Comparison of ENCODE assay signal across 1 cellular context in the genomic region with DNA sequence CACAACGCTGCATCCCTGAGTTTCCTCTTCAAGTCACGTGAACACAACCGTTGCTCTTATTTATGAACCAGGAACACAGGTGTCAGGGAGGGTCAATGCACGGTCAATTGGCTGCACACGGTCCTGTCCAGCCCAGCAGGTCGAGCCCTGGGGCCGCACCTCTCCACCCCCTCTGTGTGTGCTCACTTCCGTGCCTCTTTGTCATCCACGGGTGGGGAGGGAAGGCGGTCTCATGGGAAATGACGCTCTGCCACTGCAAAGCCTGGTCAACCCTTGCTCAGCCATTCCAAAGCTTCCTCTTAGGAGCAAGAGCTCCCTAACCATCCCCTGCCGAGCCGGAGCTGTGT.
TF ChIP-seq lines count a peak whose summit lies in the region.

No MANE protein-coding gene starts in this region.

TF ChIP-seq in H1, 55 proteins besides CTCF, POLR2A, EP300 and RAD21:
- TF ChIP-seq FOSL1 (IDR thresholded peaks at IDR 0.05; ENCODE audit: insufficient read depth, low read depth, low read length) = no peak
- TF ChIP-seq BCL11A (IDR thresholded peaks at IDR 0.05; ENCODE audit: low read depth in 2 of 2, low read length in 2 of 2) = no peak
- no peak for TF ChIP-seq GABPA (IDR thresholded peaks at IDR 0.05; ENCODE audit: borderline replicate concordance, insufficient read depth, low read length)
- TF ChIP-seq, protein P1, sequence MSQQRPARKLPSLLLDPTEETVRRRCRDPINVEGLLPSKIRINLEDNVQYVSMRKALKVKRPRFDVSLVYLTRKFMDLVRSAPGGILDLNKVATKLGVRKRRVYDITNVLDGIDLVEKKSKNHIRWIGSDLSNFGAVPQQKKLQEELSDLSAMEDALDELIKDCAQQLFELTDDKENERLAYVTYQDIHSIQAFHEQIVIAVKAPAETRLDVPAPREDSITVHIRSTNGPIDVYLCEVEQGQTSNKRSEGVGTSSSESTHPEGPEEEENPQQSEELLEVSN (IDR thresholded peaks at IDR 0.05) = no peak
- TF ChIP-seq HDAC2 (IDR thresholded peaks at IDR 0.05; ENCODE audit: borderline replicate concordance in 1 of 2, low read depth in 2 of 2, low read length in 2 of 2) = no peak
- TF ChIP-seq, protein P2, sequence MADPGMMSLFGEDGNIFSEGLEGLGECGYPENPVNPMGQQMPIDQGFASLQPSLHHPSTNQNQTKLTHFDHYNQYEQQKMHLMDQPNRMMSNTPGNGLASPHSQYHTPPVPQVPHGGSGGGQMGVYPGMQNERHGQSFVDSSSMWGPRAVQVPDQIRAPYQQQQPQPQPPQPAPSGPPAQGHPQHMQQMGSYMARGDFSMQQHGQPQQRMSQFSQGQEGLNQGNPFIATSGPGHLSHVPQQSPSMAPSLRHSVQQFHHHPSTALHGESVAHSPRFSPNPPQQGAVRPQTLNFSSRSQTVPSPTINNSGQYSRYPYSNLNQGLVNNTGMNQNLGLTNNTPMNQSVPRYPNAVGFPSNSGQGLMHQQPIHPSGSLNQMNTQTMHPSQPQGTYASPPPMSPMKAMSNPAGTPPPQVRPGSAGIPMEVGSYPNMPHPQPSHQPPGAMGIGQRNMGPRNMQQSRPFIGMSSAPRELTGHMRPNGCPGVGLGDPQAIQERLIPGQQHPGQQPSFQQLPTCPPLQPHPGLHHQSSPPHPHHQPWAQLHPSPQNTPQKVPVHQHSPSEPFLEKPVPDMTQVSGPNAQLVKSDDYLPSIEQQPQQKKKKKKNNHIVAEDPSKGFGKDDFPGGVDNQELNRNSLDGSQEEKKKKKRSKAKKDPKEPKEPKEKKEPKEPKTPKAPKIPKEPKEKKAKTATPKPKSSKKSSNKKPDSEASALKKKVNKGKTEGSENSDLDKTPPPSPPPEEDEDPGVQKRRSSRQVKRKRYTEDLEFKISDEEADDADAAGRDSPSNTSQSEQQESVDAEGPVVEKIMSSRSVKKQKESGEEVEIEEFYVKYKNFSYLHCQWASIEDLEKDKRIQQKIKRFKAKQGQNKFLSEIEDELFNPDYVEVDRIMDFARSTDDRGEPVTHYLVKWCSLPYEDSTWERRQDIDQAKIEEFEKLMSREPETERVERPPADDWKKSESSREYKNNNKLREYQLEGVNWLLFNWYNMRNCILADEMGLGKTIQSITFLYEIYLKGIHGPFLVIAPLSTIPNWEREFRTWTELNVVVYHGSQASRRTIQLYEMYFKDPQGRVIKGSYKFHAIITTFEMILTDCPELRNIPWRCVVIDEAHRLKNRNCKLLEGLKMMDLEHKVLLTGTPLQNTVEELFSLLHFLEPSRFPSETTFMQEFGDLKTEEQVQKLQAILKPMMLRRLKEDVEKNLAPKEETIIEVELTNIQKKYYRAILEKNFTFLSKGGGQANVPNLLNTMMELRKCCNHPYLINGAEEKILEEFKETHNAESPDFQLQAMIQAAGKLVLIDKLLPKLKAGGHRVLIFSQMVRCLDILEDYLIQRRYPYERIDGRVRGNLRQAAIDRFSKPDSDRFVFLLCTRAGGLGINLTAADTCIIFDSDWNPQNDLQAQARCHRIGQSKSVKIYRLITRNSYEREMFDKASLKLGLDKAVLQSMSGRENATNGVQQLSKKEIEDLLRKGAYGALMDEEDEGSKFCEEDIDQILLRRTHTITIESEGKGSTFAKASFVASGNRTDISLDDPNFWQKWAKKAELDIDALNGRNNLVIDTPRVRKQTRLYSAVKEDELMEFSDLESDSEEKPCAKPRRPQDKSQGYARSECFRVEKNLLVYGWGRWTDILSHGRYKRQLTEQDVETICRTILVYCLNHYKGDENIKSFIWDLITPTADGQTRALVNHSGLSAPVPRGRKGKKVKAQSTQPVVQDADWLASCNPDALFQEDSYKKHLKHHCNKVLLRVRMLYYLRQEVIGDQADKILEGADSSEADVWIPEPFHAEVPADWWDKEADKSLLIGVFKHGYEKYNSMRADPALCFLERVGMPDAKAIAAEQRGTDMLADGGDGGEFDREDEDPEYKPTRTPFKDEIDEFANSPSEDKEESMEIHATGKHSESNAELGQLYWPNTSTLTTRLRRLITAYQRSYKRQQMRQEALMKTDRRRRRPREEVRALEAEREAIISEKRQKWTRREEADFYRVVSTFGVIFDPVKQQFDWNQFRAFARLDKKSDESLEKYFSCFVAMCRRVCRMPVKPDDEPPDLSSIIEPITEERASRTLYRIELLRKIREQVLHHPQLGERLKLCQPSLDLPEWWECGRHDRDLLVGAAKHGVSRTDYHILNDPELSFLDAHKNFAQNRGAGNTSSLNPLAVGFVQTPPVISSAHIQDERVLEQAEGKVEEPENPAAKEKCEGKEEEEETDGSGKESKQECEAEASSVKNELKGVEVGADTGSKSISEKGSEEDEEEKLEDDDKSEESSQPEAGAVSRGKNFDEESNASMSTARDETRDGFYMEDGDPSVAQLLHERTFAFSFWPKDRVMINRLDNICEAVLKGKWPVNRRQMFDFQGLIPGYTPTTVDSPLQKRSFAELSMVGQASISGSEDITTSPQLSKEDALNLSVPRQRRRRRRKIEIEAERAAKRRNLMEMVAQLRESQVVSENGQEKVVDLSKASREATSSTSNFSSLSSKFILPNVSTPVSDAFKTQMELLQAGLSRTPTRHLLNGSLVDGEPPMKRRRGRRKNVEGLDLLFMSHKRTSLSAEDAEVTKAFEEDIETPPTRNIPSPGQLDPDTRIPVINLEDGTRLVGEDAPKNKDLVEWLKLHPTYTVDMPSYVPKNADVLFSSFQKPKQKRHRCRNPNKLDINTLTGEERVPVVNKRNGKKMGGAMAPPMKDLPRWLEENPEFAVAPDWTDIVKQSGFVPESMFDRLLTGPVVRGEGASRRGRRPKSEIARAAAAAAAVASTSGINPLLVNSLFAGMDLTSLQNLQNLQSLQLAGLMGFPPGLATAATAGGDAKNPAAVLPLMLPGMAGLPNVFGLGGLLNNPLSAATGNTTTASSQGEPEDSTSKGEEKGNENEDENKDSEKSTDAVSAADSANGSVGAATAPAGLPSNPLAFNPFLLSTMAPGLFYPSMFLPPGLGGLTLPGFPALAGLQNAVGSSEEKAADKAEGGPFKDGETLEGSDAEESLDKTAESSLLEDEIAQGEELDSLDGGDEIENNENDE (IDR thresholded peaks at IDR 0.05; ENCODE audit: insufficient replicate concordance, low read length) = no peak
- TF ChIP-seq TAF7 (optimal IDR thresholded peaks at IDR 0.05; ENCODE audit: borderline replicate concordance, low read depth, low read length) = no peak
TF ChIP-seq in H1: peak in this region for 0.
